ENCODE assay signal across 34 cellular contexts in the genomic region with DNA sequence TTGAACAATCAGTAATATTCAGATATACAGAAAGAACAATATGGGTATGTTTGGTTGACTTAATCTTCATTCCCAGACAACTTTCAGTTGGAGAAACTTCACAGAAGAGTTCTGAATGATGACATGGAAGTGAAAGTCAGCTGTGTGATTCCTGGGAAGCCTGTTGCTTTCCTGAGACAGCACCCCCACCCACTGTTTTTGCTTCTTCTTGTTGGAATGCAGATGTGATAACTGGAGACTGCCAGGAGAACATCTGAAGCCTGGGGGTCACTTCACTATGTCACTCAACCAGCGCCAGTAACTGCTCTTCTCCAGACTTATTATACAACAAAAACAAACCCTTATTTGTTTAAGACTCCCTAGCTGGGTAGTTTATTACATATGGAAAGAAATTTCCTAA.
"Had no signal": no experiment of that assay in that cellular context is flagged by ENCODE, and none has a peak within 500 bp of the region (broad histone marks: within the 10 kb centered on the region; RNA-seq: fewer than 3 reads in every experiment).

No MANE protein-coding gene starts in this region.

- DNase-seq: activated CD4-positive, alpha-beta memory T cell treated with anti-CD3 and anti-CD28 coated beads, Interleukin-2, amount 10 ng/mL, durations not matched to agents 7 days and 5 days; activated CD4-positive, alpha-beta T cell treated with anti-CD3 and anti-CD28 coated beads for 1 hour; activated CD4-positive, alpha-beta T cell treated with anti-CD3 and anti-CD28 coated beads for 48 hours; activated CD4-positive, CD25-positive, alpha-beta regulatory T cell; activated CD8-positive, alpha-beta memory T cell treated with anti-CD3 and anti-CD28 coated beads for 24 hours; activated CD8-positive, alpha-beta memory T cell treated with anti-CD3 and anti-CD28 coated beads, Interleukin-2, amount 10 ng/mL, durations not matched to agents 7 days and 5 days; activated CD8-positive, alpha-beta memory T cell treated with anti-CD3 and anti-CD28 coated beads, Interleukin-2, amount 50 U/mL, for 48 hours; activated effector memory CD4-positive, alpha-beta T cell treated with Interleukin-2 at 50 U/mL for 16 hours; activated naive CD4-positive, alpha-beta T cell treated with anti-CD3 and anti-CD28 coated beads, Interleukin-2, amount 10 ng/mL, durations not matched to agents 7 days and 5 days; activated naive CD8-positive, alpha-beta T cell treated with anti-CD3 and anti-CD28 coated beads, Interleukin-2, amount 50 U/mL, for 24 hours; activated T-cell treated with anti-CD3 and anti-CD28 coated beads, Interleukin-2, amount 50 U/mL, for 48 hours; anterior cingulate cortex; caudate nucleus; MM.1S; MV-4-11; NCI-H1092; NCI-H1436 treated with DMSO at 0.1 percent for 48 hours; NCI-H1694 treated with DMSO at 0.1 percent for 48 hours; NCI-H2029; NCI-H345; NCI-H524 treated with DMSO at 0.1 percent for 48 hours; NCI-H748 treated with DMSO at 0.1 percent for 48 hours; NK-92 treated with Interleukin-12 subunit alpha and Interleukin-12 subunit beta, amount 100 ng/mL, for 24 hours; PC-3; Peyer's patch; RPMI8226; SHP77 treated with DMSO at 0.1 percent for 48 hours; T-helper 1 cell; T-helper 2 cell; T-helper 9 cell; WERI-Rb-1 had no signal

- H3K9me3 Mint-ChIP-seq: activated naive CD8-positive, alpha-beta T cell treated with anti-CD3 and anti-CD28 coated beads, Interleukin-2, amount 50 U/mL, for 24 hours had no signal

- H3K4me3 ChIP-seq: Peyer's patch had no signal

- H3K27ac Mint-ChIP-seq: activated CD4-positive, alpha-beta memory T cell treated with anti-CD3 and anti-CD28 coated beads, Interleukin-2, amount 10 ng/mL, durations not matched to agents 7 days and 5 days; activated CD8-positive, alpha-beta memory T cell treated with anti-CD3 and anti-CD28 coated beads, Interleukin-2, amount 10 ng/mL, durations not matched to agents 7 days and 5 days; activated naive CD4-positive, alpha-beta T cell treated with anti-CD3 and anti-CD28 coated beads, Interleukin-2, amount 10 ng/mL, durations not matched to agents 7 days and 5 days; activated naive CD8-positive, alpha-beta T cell; activated naive CD8-positive, alpha-beta T cell treated with anti-CD3 and anti-CD28 coated beads, Interleukin-2, amount 50 U/mL, for 24 hours had no signal

- H3K9me3 ChIP-seq: Peyer's patch had no signal

- H3K4me1 Mint-ChIP-seq: activated CD4-positive, alpha-beta memory T cell treated with anti-CD3 and anti-CD28 coated beads, Interleukin-2, amount 10 ng/mL, durations not matched to agents 7 days and 5 days; activated CD8-positive, alpha-beta memory T cell treated with anti-CD3 and anti-CD28 coated beads, Interleukin-2, amount 10 ng/mL, durations not matched to agents 7 days and 5 days; activated naive CD4-positive, alpha-beta T cell treated with anti-CD3 and anti-CD28 coated beads, Interleukin-2, amount 10 ng/mL, durations not matched to agents 7 days and 5 days; activated naive CD8-positive, alpha-beta T cell treated with anti-CD3 and anti-CD28 coated beads, Interleukin-2, amount 50 U/mL, for 24 hours had no signal

- H3K4me3 Mint-ChIP-seq: activated CD4-positive, alpha-beta memory T cell treated with anti-CD3 and anti-CD28 coated beads, Interleukin-2, amount 10 ng/mL, durations not matched to agents 7 days and 5 days; activated CD8-positive, alpha-beta memory T cell treated with anti-CD3 and anti-CD28 coated beads, Interleukin-2, amount 10 ng/mL, durations not matched to agents 7 days and 5 days; activated naive CD4-positive, alpha-beta T cell treated with anti-CD3 and anti-CD28 coated beads, Interleukin-2, amount 10 ng/mL, durations not matched to agents 7 days and 5 days; activated naive CD8-positive, alpha-beta T cell; activated naive CD8-positive, alpha-beta T cell treated with anti-CD3 and anti-CD28 coated beads, Interleukin-2, amount 50 U/mL, for 24 hours had no signal

- ATAC-seq: activated CD8-positive, alpha-beta memory T cell treated with anti-CD3 and anti-CD28 coated beads, Interleukin-2, amount 10 ng/mL, durations not matched to agents 7 days and 5 days; activated naive CD8-positive, alpha-beta T cell treated with anti-CD3 and anti-CD28 coated beads, Interleukin-2, amount 50 U/mL, for 24 hours; PC-3; SK-N-SH treated with all-trans-retinoic acid at 6 μM for 48 hours had no signal

- H3K27me3 ChIP-seq: Peyer's patch had no signal

- H3K4me1 ChIP-seq: Peyer's patch had no signal

- H3K27me3 Mint-ChIP-seq: activated CD4-positive, alpha-beta memory T cell treated with anti-CD3 and anti-CD28 coated beads, Interleukin-2, amount 10 ng/mL, durations not matched to agents 7 days and 5 days; activated CD8-positive, alpha-beta memory T cell treated with anti-CD3 and anti-CD28 coated beads, Interleukin-2, amount 10 ng/mL, durations not matched to agents 7 days and 5 days; activated naive CD4-positive, alpha-beta T cell treated with anti-CD3 and anti-CD28 coated beads, Interleukin-2, amount 10 ng/mL, durations not matched to agents 7 days and 5 days; activated naive CD8-positive, alpha-beta T cell; activated naive CD8-positive, alpha-beta T cell treated with anti-CD3 and anti-CD28 coated beads, Interleukin-2, amount 50 U/mL, for 24 hours had no signal

- H3K36me3 ChIP-seq: Peyer's patch, WERI-Rb-1 had no signal

- H3K27ac ChIP-seq: KMS-11, Peyer's patch, WERI-Rb-1 had no signal

- H3K36me3 Mint-ChIP-seq: activated CD8-positive, alpha-beta memory T cell treated with anti-CD3 and anti-CD28 coated beads, Interleukin-2, amount 10 ng/mL, durations not matched to agents 7 days and 5 days; activated naive CD4-positive, alpha-beta T cell treated with anti-CD3 and anti-CD28 coated beads, Interleukin-2, amount 10 ng/mL, durations not matched to agents 7 days and 5 days; activated naive CD8-positive, alpha-beta T cell had no signal
